In the genomic region with DNA sequence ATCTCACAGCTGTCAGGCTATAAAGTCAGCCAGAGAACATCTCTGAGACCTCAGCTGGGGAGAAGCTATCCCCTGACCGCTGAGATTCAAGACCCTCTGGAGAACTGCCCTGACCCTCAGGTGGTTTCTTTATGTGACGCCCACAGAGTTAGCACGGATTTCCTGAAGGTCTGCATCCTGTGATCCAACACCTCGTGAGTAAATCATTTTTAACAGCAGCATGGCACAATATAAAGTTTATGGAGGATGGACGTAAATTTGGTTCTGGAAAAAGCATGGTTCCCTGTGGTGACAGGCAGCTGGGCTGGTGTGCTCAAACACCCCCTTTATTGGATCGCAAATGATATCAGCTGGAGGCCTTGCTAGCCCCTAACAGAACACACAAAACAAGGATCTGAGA, we compare ENCODE assay signal across 19 cellular contexts. TPM values are rescaled to one million over a fixed set of nuclear protein-coding genes. Genes with fewer than 3 reads are reported as not detected.
DNase-seq lines count a peak whose midpoint lies in the region; ATAC-seq and TF ChIP-seq lines count a peak whose summit lies in the region.
"Had no signal": no experiment of that assay in that cellular context is flagged by ENCODE, and none has a peak within 500 bp of the region (broad histone marks: within the 10 kb centered on the region; RNA-seq: fewer than 3 reads in every experiment).

No MANE protein-coding gene starts in this region.

- H3K4me1 Mint-ChIP-seq in WTC11 = peaks cover 24% of the 10 kb centered on the region

- no peak overlapping the region for H3K27ac ChIP-seq in HEK293 (ENCODE audit: extremely low read depth, low read depth, low read length)
- H3K27ac ChIP-seq in mucosa of rectum (ENCODE audit: low read depth in 2 of 2, low read length in 2 of 2) = peak overlapping the region; percentile 64 to 88
- peak overlapping the region; percentile 86 for H3K27ac ChIP-seq in vagina
- H3K27ac ChIP-seq: PC-9 had no signal

- POLR2A ChIA-PET in HEK293 (lab: Yijun Ruan, JAX) = interaction anchor here (1.0 kb wide), 1 partner anchor 25 kb away, joined by 3 read pairs; a partner anchor contains a TSS
- POLR2A ChIA-PET in WTC11 (lab: Charles Lee) = no interaction called here

- CTCF ChIA-PET in HEK293 (lab: Yijun Ruan, JAX) = interaction anchor here (0.6 to 0.9 kb wide), 3 partner anchors 90 to 317 kb away, joined by 3 to 4 read pairs (median 3); no protein-coding TSS in a partner anchor
- CTCF ChIA-PET in WTC11 (lab: Charles Lee) = interaction anchor here (0.7 to 2.0 kb wide), 5 partner anchors 11 to 412 kb away, joined by 3 to 5 read pairs (median 4); a partner anchor contains a TSS

- H3K9me3 Mint-ChIP-seq in WTC11 = no peaks in the 10 kb centered on the region

- H3K9me3 ChIP-seq in HEK293 (ENCODE audit: control insufficient read depth, insufficient read depth, low read depth, low read length) (no peaks in the 10 kb centered on the region), mucosa of rectum (ENCODE audit: control insufficient read depth in 2 of 2, low read length in 2 of 2) (no peaks in the 10 kb centered on the region), vagina (no peaks in the 10 kb centered on the region)

- ATAC-seq in WTC11 = peak; percentile 10; the same call in 1 of the 2 replicates
- ATAC-seq in GM21737 (IDR thresholded peaks at IDR 0.05; ENCODE audit: unreplicated experiment) = no peak
- no peak for ATAC-seq in HG02973 (IDR thresholded peaks at IDR 0.05; ENCODE audit: unreplicated experiment)
- ATAC-seq: CD8-positive, alpha-beta T cell; GM12878 had no signal

- H3K27me3 ChIP-seq in mucosa of rectum (ENCODE audit: control insufficient read depth in 2 of 2, insufficient read depth in 2 of 2, low read length in 2 of 2) = no peaks in the 10 kb centered on the region
- H3K27me3 ChIP-seq in vagina = no peaks in the 10 kb centered on the region

- H3K4me3 Mint-ChIP-seq in WTC11 = no peak overlapping the region
- H3K4me3 Mint-ChIP-seq: CD8-positive, alpha-beta T cell had no signal

- no peak for TF ChIP-seq POLR2A in vagina (IDR thresholded peaks at IDR 0.05)

- TF ChIP-seq CTCF in HEK293 (tag by site-specific recombination; IDR thresholded peaks at IDR 0.05) (no peak), WTC11 (IDR thresholded peaks at IDR 0.05) (no peak), vagina (IDR thresholded peaks at IDR 0.05) (no peak)

- H3K4me1 ChIP-seq in HEK293 (ENCODE audit: control insufficient read depth, insufficient read depth, low read length) (peaks cover 9% of the 10 kb centered on the region), mucosa of rectum (ENCODE audit: control insufficient read depth in 2 of 2, insufficient read depth in 2 of 2, low read length in 2 of 2) (peaks cover 7 to 16% of the 10 kb centered on the region in 2 donors), vagina (peaks cover 19% of the 10 kb centered on the region)

- H3K4me3 ChIP-seq in HEK293 (ENCODE audit: low read depth, low read length) = no peak overlapping the region
- no peak overlapping the region for H3K4me3 ChIP-seq in mucosa of rectum (ENCODE audit: low read length in 2 of 2)
- no peak overlapping the region for H3K4me3 ChIP-seq in vagina
- H3K4me3 ChIP-seq: GM12878, PC-9 had no signal

- H3K36me3 Mint-ChIP-seq in WTC11 = no peaks in the 10 kb centered on the region

- no peak overlapping the region for H3K9ac ChIP-seq in mucosa of rectum (ENCODE audit: low read depth in 1 of 2, low read length in 2 of 2)

- H3K36me3 ChIP-seq in HEK293 (ENCODE audit: control insufficient read depth in 2 of 2, insufficient read depth in 1 of 2, low read length in 2 of 2) (no peaks in the 10 kb centered on the region), mucosa of rectum (ENCODE audit: control insufficient read depth in 2 of 2, insufficient read depth in 2 of 2, low read length in 2 of 2) (no peaks in the 10 kb centered on the region), vagina (no peaks in the 10 kb centered on the region)

- DNase-seq in WTC11 (ENCODE audit: low spot score) (no peak), vagina (ENCODE audit: extremely low spot score in 2 of 2) (no peak), NCI-H2227 (lab: John Stamatoyannopoulos, UW; ENCODE audit: unreplicated experiment) (no peak)
- DNase-seq: C1 segment of cervical spinal cord; CD8-positive, alpha-beta T cell; DND-41; GOT3; HCEC 1CT; NCI-H1694 treated with DMSO at 0.1 percent for 48 hours; NCI-H2081 treated with DMSO at 0.1 percent for 48 hours; NCI-H748 treated with DMSO at 0.1 percent for 48 hours; PC-9; RPMI8226; SHP77 had no signal

- no peak overlapping the region for H3K27ac Mint-ChIP-seq in WTC11
- H3K27ac Mint-ChIP-seq: CD8-positive, alpha-beta T cell had no signal

- H3K27me3 Mint-ChIP-seq in WTC11 (ENCODE audit: low read depth) = no peaks in the 10 kb centered on the region; the same call in 1 of the 2 replicates

- intact Hi-C loops in vagina (cut with DNase I) = no loop called here

TF ChIP-seq in HEK293, 187 proteins besides CTCF, POLR2A, EP300 and RAD21 (continues in another document):
- TF ChIP-seq, protein P1, sequence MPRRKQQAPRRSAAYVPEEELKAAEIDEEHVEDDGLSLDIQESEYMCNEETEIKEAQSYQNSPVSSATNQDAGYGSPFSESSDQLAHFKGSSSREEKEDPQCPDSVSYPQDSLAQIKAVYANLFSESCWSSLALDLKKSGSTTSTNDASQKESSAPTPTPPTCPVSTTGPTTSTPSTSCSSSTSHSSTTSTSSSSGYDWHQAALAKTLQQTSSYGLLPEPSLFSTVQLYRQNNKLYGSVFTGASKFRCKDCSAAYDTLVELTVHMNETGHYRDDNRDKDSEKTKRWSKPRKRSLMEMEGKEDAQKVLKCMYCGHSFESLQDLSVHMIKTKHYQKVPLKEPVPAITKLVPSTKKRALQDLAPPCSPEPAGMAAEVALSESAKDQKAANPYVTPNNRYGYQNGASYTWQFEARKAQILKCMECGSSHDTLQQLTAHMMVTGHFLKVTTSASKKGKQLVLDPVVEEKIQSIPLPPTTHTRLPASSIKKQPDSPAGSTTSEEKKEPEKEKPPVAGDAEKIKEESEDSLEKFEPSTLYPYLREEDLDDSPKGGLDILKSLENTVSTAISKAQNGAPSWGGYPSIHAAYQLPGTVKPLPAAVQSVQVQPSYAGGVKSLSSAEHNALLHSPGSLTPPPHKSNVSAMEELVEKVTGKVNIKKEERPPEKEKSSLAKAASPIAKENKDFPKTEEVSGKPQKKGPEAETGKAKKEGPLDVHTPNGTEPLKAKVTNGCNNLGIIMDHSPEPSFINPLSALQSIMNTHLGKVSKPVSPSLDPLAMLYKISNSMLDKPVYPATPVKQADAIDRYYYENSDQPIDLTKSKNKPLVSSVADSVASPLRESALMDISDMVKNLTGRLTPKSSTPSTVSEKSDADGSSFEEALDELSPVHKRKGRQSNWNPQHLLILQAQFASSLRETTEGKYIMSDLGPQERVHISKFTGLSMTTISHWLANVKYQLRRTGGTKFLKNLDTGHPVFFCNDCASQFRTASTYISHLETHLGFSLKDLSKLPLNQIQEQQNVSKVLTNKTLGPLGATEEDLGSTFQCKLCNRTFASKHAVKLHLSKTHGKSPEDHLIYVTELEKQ (tag by site-specific recombination; IDR thresholded peaks at IDR 0.05; ENCODE audit: borderline replicate concordance) = no peak

TF ChIP-seq in WTC11, 78 proteins besides CTCF, POLR2A, EP300 and RAD21 (continues in another document):
- TF ChIP-seq, protein P2, sequence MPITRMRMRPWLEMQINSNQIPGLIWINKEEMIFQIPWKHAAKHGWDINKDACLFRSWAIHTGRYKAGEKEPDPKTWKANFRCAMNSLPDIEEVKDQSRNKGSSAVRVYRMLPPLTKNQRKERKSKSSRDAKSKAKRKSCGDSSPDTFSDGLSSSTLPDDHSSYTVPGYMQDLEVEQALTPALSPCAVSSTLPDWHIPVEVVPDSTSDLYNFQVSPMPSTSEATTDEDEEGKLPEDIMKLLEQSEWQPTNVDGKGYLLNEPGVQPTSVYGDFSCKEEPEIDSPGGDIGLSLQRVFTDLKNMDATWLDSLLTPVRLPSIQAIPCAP (CRISPR knock-in tag; IDR thresholded peaks at IDR 0.05) = no peak
- TF ChIP-seq, protein P3, sequence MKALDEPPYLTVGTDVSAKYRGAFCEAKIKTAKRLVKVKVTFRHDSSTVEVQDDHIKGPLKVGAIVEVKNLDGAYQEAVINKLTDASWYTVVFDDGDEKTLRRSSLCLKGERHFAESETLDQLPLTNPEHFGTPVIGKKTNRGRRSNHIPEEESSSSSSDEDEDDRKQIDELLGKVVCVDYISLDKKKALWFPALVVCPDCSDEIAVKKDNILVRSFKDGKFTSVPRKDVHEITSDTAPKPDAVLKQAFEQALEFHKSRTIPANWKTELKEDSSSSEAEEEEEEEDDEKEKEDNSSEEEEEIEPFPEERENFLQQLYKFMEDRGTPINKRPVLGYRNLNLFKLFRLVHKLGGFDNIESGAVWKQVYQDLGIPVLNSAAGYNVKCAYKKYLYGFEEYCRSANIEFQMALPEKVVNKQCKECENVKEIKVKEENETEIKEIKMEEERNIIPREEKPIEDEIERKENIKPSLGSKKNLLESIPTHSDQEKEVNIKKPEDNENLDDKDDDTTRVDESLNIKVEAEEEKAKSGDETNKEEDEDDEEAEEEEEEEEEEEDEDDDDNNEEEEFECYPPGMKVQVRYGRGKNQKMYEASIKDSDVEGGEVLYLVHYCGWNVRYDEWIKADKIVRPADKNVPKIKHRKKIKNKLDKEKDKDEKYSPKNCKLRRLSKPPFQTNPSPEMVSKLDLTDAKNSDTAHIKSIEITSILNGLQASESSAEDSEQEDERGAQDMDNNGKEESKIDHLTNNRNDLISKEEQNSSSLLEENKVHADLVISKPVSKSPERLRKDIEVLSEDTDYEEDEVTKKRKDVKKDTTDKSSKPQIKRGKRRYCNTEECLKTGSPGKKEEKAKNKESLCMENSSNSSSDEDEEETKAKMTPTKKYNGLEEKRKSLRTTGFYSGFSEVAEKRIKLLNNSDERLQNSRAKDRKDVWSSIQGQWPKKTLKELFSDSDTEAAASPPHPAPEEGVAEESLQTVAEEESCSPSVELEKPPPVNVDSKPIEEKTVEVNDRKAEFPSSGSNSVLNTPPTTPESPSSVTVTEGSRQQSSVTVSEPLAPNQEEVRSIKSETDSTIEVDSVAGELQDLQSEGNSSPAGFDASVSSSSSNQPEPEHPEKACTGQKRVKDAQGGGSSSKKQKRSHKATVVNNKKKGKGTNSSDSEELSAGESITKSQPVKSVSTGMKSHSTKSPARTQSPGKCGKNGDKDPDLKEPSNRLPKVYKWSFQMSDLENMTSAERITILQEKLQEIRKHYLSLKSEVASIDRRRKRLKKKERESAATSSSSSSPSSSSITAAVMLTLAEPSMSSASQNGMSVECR (CRISPR knock-in tag; IDR thresholded peaks at IDR 0.05; ENCODE audit: borderline replicate concordance) = no peak
- TF ChIP-seq OVOL2 (CRISPR knock-in tag; IDR thresholded peaks at IDR 0.05; ENCODE audit: borderline replicate concordance) (no peak), TEAD4 (CRISPR knock-in tag; IDR thresholded peaks at IDR 0.05) (no peak), ELF4 (CRISPR knock-in tag; IDR thresholded peaks at IDR 0.05; ENCODE audit: low read depth) (no peak)
- TF ChIP-seq, protein P4, sequence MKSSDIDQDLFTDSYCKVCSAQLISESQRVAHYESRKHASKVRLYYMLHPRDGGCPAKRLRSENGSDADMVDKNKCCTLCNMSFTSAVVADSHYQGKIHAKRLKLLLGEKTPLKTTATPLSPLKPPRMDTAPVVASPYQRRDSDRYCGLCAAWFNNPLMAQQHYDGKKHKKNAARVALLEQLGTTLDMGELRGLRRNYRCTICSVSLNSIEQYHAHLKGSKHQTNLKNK (CRISPR knock-in tag; IDR thresholded peaks at IDR 0.05) = no peak

RNA-seq across cellular contexts. Expression of a gene that starts 25.3 kb away (rescaled TPM):
- total RNA-seq in WTC11 (2021) = 25.8 to 32.3 TPM (median 30.7 TPM) in 3 replicates
- total RNA-seq in vagina = 35.1 TPM
